Comparison of ENCODE assay signal across 9 cellular contexts in the genomic region with DNA sequence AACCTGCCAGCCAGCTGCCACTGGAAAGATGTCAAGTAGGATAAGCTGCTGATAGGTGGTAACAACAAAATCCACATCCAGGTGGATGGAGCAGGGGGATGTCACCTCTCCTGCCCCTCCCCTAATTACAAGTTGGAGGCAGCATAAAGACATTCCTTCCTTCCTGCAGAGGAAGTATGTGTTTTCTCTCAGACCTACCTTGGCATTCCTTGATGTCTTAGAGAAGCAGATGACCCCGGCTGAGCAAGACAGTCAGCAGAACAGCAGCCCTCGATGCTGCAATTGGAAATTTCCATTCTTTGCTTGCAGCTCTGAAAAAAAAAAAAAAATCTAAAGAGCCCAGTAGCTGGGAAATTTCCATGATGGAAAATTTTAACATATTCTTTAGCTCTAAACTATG.
DNase-seq lines count a peak whose midpoint lies in the region; ATAC-seq, FAIRE-seq and TF ChIP-seq lines count a peak whose summit lies in the region.
"Had no signal": no experiment of that assay in that cellular context is flagged by ENCODE, and none has a peak within 500 bp of the region (broad histone marks: within the 10 kb centered on the region; RNA-seq: fewer than 3 reads in every experiment).

No MANE protein-coding gene starts in this region.

- no peak overlapping the region for H2BK20ac ChIP-seq in H1 (ENCODE audit: low read length)

- 0 out of 2 replicates have a peak overlapping the region, but pooled peaks have one; percentile 3 for H2BK12ac ChIP-seq in H1 (ENCODE audit: low read depth, low read length)
- H2BK12ac ChIP-seq in trophoblast cell (ENCODE audit: low read length), result no peak overlapping the region

- H3K27ac ChIP-seq in GM23248 (0 out of 2 replicates have a peak overlapping the region, but pooled peaks have one; percentile 10), H1 (ENCODE audit: low read depth, low read length) (peak overlapping the region; percentile 72; the same call in 1 of the 2 replicates), trophoblast cell (ENCODE audit: low read depth, low read length) (no peak overlapping the region), mammary epithelial cell (ENCODE audit: insufficient read depth, low read depth, low read length) (no peak overlapping the region)
- H3K27ac ChIP-seq: HL-60 had no signal

- H2BK15ac ChIP-seq in H1 (ENCODE audit: low read length), result no peak overlapping the region

- peaks cover 25% of the 10 kb centered on the region for H3K4me1 ChIP-seq in GM23248 (ENCODE audit: insufficient read depth)
- peaks cover 9 to 22% (median 14%) of the 10 kb centered on the region in 4 experiments; a peak in 6 of 7 replicates for H3K4me1 ChIP-seq in H1 (replicated peaks in 1 of 4; ENCODE audit: control insufficient read depth in 3 of 4, insufficient read depth in 4 of 4, low read length in 3 of 4)
- H3K4me1 ChIP-seq in trophoblast cell (ENCODE audit: control insufficient read depth in 1 of 2, insufficient read depth in 2 of 2, low read length in 2 of 2), result peaks cover 7 to 12% of the 10 kb centered on the region in 2 experiments
- H3K4me1 ChIP-seq in mammary epithelial cell (ENCODE audit: insufficient read depth, low read length), result peaks cover 23% of the 10 kb centered on the region

- no peak overlapping the region for H3K4ac ChIP-seq in H1 (replicated peaks; ENCODE audit: insufficient read length, low read depth, low read length)
- no peak overlapping the region for H3K4ac ChIP-seq in trophoblast cell (ENCODE audit: low read depth, low read length)

- peak in 1 of 2 experiments; percentile 17; a peak in 1 of 4 replicates for TF ChIP-seq RAD21 in H1 (IDR thresholded peaks at IDR 0.05 in 1 of 2, conservative IDR thresholded peaks at IDR 0.05 in 1 of 2; ENCODE audit: low read depth in 2 of 2, low read length in 2 of 2)

- H3K79me1 ChIP-seq in H1 (ENCODE audit: low read depth, low read length) (no peaks in the 10 kb centered on the region), trophoblast cell (ENCODE audit: low read length) (peaks cover 7% of the 10 kb centered on the region)

- BruUV-seq in mammary epithelial cell (replicated peaks; lab: Mats Ljungman, UMichigan), result no TSS peak

- no peaks in the 10 kb centered on the region for H3K9me2 ChIP-seq in GM23248 (ENCODE audit: insufficient read depth)

- no peak overlapping the region for H2AFZ ChIP-seq in GM23248
- no peak overlapping the region for H2AFZ ChIP-seq in H1 (ENCODE audit: low read length)
- no peak overlapping the region for H2AFZ ChIP-seq in trophoblast cell (ENCODE audit: insufficient read depth, low read length, poor library complexity)
- no peak overlapping the region for H2AFZ ChIP-seq in mammary epithelial cell (ENCODE audit: low read depth, low read length)

- no peak overlapping the region for H4K8ac ChIP-seq in H1 (ENCODE audit: extremely low read depth, insufficient read depth, low read length)
- no peak overlapping the region for H4K8ac ChIP-seq in trophoblast cell (ENCODE audit: low read depth, low read length)

- H3K4me3 ChIP-seq in GM23248, result no peak overlapping the region
- H3K4me3 ChIP-seq in H1 (ENCODE audit: extremely low read depth in 1 of 4, insufficient read depth in 2 of 4, low read depth in 3 of 4, low read length in 4 of 4), result peak overlapping the region in 1 of 4 experiments; percentile 30; a peak in 1 of 8 replicates
- no peak overlapping the region for H3K4me3 ChIP-seq in trophoblast cell (ENCODE audit: low read depth, low read length)
- H3K4me3 ChIP-seq in mammary epithelial cell (replicated peaks in 1 of 3; ENCODE audit: insufficient read depth in 1 of 3, low read depth in 2 of 3, low read length in 3 of 3), result no peak overlapping the region

- H3K36me3 ChIP-seq in GM23248 (ENCODE audit: low read depth), result no peaks in the 10 kb centered on the region
- no peaks in the 10 kb centered on the region for H3K36me3 ChIP-seq in H1 (ENCODE audit: control insufficient read depth in 2 of 4, insufficient read depth in 4 of 4, low read length in 3 of 4)
- no peaks in the 10 kb centered on the region for H3K36me3 ChIP-seq in trophoblast cell (ENCODE audit: control insufficient read depth in 1 of 2, insufficient read depth in 2 of 2, low read length in 2 of 2)
- no peaks in the 10 kb centered on the region for H3K36me3 ChIP-seq in mammary epithelial cell (ENCODE audit: insufficient read depth, low read length)

- no peak overlapping the region for H3K9ac ChIP-seq in GM23248
- H3K9ac ChIP-seq in H1 (replicated peaks in 1 of 4; ENCODE audit: extremely low read depth in 1 of 4, low read depth in 3 of 4, low read length in 3 of 4), result no peak overlapping the region
- no peak overlapping the region for H3K9ac ChIP-seq in trophoblast cell (ENCODE audit: low read length)
- no peak overlapping the region for H3K9ac ChIP-seq in mammary epithelial cell (ENCODE audit: insufficient read depth, low read length)

- H3F3A ChIP-seq in GM23248 (ENCODE audit: insufficient read depth), result peaks cover 30% of the 10 kb centered on the region

- dilution Hi-C loops in mammary epithelial cell (cut with HindIII; ENCODE audit: low sequenced_read_pairs), result no loop called here

- POLR2A ChIA-PET in H1 (lab: Charles Lee; ENCODE audit: partially characterized antibody), result interaction anchor here (0.6 to 2.9 kb wide), 6 partner anchors 19 to 138 kb away, joined by 3 to 8 read pairs (median 3); a partner anchor contains a TSS

- CTCF ChIA-PET in H1 (lab: Charles Lee; ENCODE audit: partially characterized antibody) (interaction anchor here (0.7 to 1.9 kb wide), 6 partner anchors 9 to 435 kb away, joined by 3 to 5 read pairs (median 4); no protein-coding TSS in a partner anchor), mammary epithelial cell (lab: Charles Lee; ENCODE audit: low non-redundant PET) (interaction anchor here (0.6 kb wide), 1 partner anchor 208 kb away, joined by 3 read pairs; no protein-coding TSS in a partner anchor)

- TF ChIP-seq CTCF in H1 (IDR thresholded peaks at IDR 0.05; ENCODE audit: control extremely low read depth in 1 of 3, insufficient read depth in 1 of 3, low read depth in 1 of 3, low read length in 3 of 3), result no peak
- no peak for TF ChIP-seq CTCF in mammary epithelial cell (conservative IDR thresholded peaks at IDR 0.05 in 1 of 2, IDR thresholded peaks at IDR 0.05 in 1 of 2; ENCODE audit: extremely low read depth in 1 of 2, insufficient read depth in 1 of 2, low read depth in 1 of 2, low read length in 2 of 2)

- in situ Hi-C loops in GM23248 (cut with MboI), result no loop called here
- in situ Hi-C loops in mammary epithelial cell (cut with MboI; ENCODE audit: low sequenced_read_pairs in 2 of 2), result no loop called here

- H4K20me1 ChIP-seq in GM23248 (ENCODE audit: insufficient read depth) (no peaks in the 10 kb centered on the region), H1 (replicated peaks in 1 of 2; ENCODE audit: control insufficient read depth in 1 of 2, insufficient read depth in 2 of 2, low read length in 2 of 2) (no peaks in the 10 kb centered on the region), mammary epithelial cell (ENCODE audit: insufficient read depth, low read length) (no peaks in the 10 kb centered on the region)

- H3K79me2 ChIP-seq in GM23248 (ENCODE audit: insufficient read depth) (no peaks in the 10 kb centered on the region; the same call in 1 of the 2 replicates), H1 (ENCODE audit: control insufficient read depth in 1 of 2, insufficient read depth in 2 of 2, low read length in 2 of 2) (no peaks in the 10 kb centered on the region), trophoblast cell (ENCODE audit: control insufficient read depth, insufficient read depth, low read length, poor library complexity) (peaks cover 2% of the 10 kb centered on the region), mammary epithelial cell (ENCODE audit: insufficient read depth, low read length) (no peaks in the 10 kb centered on the region)

- H3K14ac ChIP-seq in H1 (ENCODE audit: insufficient read length) (no peak overlapping the region), trophoblast cell (ENCODE audit: low read length) (no peak overlapping the region)

- H2BK5ac ChIP-seq in H1 (ENCODE audit: low read depth, low read length), result 0 out of 2 replicates have a peak overlapping the region, but pooled peaks have one; percentile 82
- no peak overlapping the region for H2BK5ac ChIP-seq in trophoblast cell (ENCODE audit: low read depth, low read length, poor library complexity)

- H2AK5ac ChIP-seq in H1 (ENCODE audit: low read depth, low read length) (no peak overlapping the region), trophoblast cell (ENCODE audit: low read length) (no peak overlapping the region)

- H3K23ac ChIP-seq in H1 (ENCODE audit: insufficient read length), result no peak overlapping the region
- H3K23ac ChIP-seq in trophoblast cell (ENCODE audit: low read length), result no peak overlapping the region

- H3K18ac ChIP-seq in H1 (ENCODE audit: extremely low read depth, low read length) (no peak overlapping the region; the same call in 1 of the 2 replicates), trophoblast cell (ENCODE audit: low read length) (no peak overlapping the region)

- H3K23me2 ChIP-seq in H1 (ENCODE audit: low read depth, low read length), result no peaks in the 10 kb centered on the region

- no peak overlapping the region for H4K5ac ChIP-seq in H1 (ENCODE audit: insufficient read length, low read depth, low read length)

- H3K56ac ChIP-seq in H1 (replicated peaks; ENCODE audit: insufficient read length, low read depth, low read length), result no peak overlapping the region

- H3K9me3 ChIP-seq in GM23248 (ENCODE audit: low read depth) (peaks cover 7% of the 10 kb centered on the region), H1 (ENCODE audit: insufficient read depth in 2 of 2, low read depth in 1 of 2, low read length in 1 of 2) (no peaks in the 10 kb centered on the region), trophoblast cell (ENCODE audit: insufficient read depth, low read depth, low read length) (no peaks in the 10 kb centered on the region), mammary epithelial cell (replicated peaks; ENCODE audit: insufficient read depth, low read length) (peaks cover 15% of the 10 kb centered on the region)

- H3K27me3 ChIP-seq in GM23248 (replicated peaks; ENCODE audit: insufficient read depth), result no peaks in the 10 kb centered on the region
- H3K27me3 ChIP-seq in H1 (replicated peaks in 1 of 4; ENCODE audit: control insufficient read depth in 3 of 4, extremely low read depth in 1 of 4, insufficient read depth in 3 of 4, low read length in 3 of 4), result no peaks in the 10 kb centered on the region
- H3K27me3 ChIP-seq in trophoblast cell (ENCODE audit: insufficient read depth, low read length), result no peaks in the 10 kb centered on the region
- H3K27me3 ChIP-seq in mammary epithelial cell (ENCODE audit: insufficient read depth, low read length), result no peaks in the 10 kb centered on the region

- H2BK120ac ChIP-seq in H1 (replicated peaks; ENCODE audit: low read depth, low read length) (no peak overlapping the region), trophoblast cell (ENCODE audit: insufficient read depth, low read length, poor library complexity) (no peak overlapping the region)

- peak; percentile 69 for DNase-seq in GM23248
- DNase-seq in NCI-H69 (lab: John Stamatoyannopoulos, UW), result peak; percentile 21
- peak; percentile 58 to 64 for DNase-seq in H1 (ENCODE audit: low read depth in 1 of 2, low spot score in 2 of 2)
- DNase-seq in trophoblast cell, result peak; percentile 28 to 54
- DNase-seq in COR-L47 (lab: John Stamatoyannopoulos, UW), result no peak
- DNase-seq in mammary epithelial cell, result no peak
- DNase-seq: NCI-H526 had no signal

- TF ChIP-seq EP300 in H1 (IDR thresholded peaks at IDR 0.05; ENCODE audit: borderline replicate concordance in 1 of 2, low read depth in 2 of 2, low read length in 2 of 2), result peak in 1 of 2 experiments; percentile 81; a peak in 1 of 3 replicates

- no peak overlapping the region for H4K12ac ChIP-seq in trophoblast cell (ENCODE audit: low read depth, low read length)

- TF ChIP-seq POLR2A in H1 (IDR thresholded peaks at IDR 0.05; ENCODE audit: control extremely low read depth in 1 of 2, low read depth in 2 of 2, low read length in 2 of 2), result no peak; a peak in 1 of 3 replicates

- peak; percentile 100 for FAIRE-seq in H1 (lab: Jason Lieb, UNC)

- no peak for ATAC-seq in GM21381 (IDR thresholded peaks at IDR 0.05; ENCODE audit: unreplicated experiment)

- H3K4me2 ChIP-seq in GM23248 (ENCODE audit: unreplicated experiment) (peak overlapping the region; percentile 24), H1 (ENCODE audit: insufficient read depth in 1 of 2, low read depth in 2 of 2, low read length in 2 of 2) (peak overlapping the region in 1 of 2 experiments; percentile 22; a peak in 2 of 4 replicates), trophoblast cell (ENCODE audit: low read length) (no peak overlapping the region), mammary epithelial cell (ENCODE audit: insufficient read depth, low read depth, low read length) (no peak overlapping the region)

- H4K91ac ChIP-seq in H1 (replicated peaks; ENCODE audit: insufficient read length, low read length), result no peak overlapping the region
- H4K91ac ChIP-seq in trophoblast cell (ENCODE audit: low read depth, low read length), result no peak overlapping the region

- 8 to 17% methylated on average over 2 of the region's 2 CpGs for WGBS in GM23248 (ENCODE audit: low coverage in 1 of 2, low lambda C conversion rate in 2 of 2, missing lambda C conversion rate in 2 of 2), 2 experiments
- WGBS in H1 (ENCODE audit: extremely low coverage in 1 of 2, insufficient coverage in 1 of 2, insufficient read length in 1 of 2, insufficient replicate concordance in 2 of 2, low coverage in 1 of 2, low lambda C conversion rate in 2 of 2, missing lambda C conversion rate in 1 of 2), 2 experiments, result 3% methylated on average over 2 of the region's 2 CpGs; no CpG with 5 or more reads in 1 of the 2 experiments
- no CpG with 5 or more reads among the region's 2 CpGs for WGBS in trophoblast cell (ENCODE audit: extremely low coverage, insufficient coverage, insufficient read length)
- WGBS in mammary epithelial cell (ENCODE audit: low coverage, missing lambda C conversion rate), result 48% methylated on average over 2 of the region's 2 CpGs

- intact Hi-C loops in mammary epithelial cell (cut with micrococcal nuclease), result no loop called here

Comparison
In these comparisons a context has a peak if more than half of its experiments do, and no peak if none do; other contexts are left out.
1. DNase-seq: peak in GM23248 (single experiment), NCI-H69 (single experiment), H1 (2 of 2) and trophoblast cell (2 of 2); none in COR-L47 (single experiment) and mammary epithelial cell (single experiment).
2. H3K27ac ChIP-seq: peak in GM23248 (single experiment) and H1 (single experiment); none in trophoblast cell (single experiment) and mammary epithelial cell (single experiment).